ENCODE assay signal across 17 cellular contexts in genomic region chr10:69352569-69353264, GRCh38.
DNase-seq lines count a peak whose midpoint lies in the region; ATAC-seq, FAIRE-seq and TF ChIP-seq lines count a peak whose summit lies in the region.
"Had no signal": no experiment of that assay in that cellular context is flagged by ENCODE, and none has a peak within 500 bp of the region (broad histone marks: within the 10 kb centered on the region; RNA-seq: fewer than 3 reads in every experiment).

No MANE protein-coding gene starts in this region.

- H3K4me1 Mint-ChIP-seq in activated CD4-positive, alpha-beta T cell treated with anti-CD3 and anti-CD28 coated beads for 36 hours: peaks cover 62% of the 10 kb centered on the region
- peaks cover 62% of the 10 kb centered on the region for H3K4me1 Mint-ChIP-seq in activated CD4-positive, alpha-beta T cell treated with anti-CD3 and anti-CD28 coated beads, Interleukin-2, amount 10 ng/mL, durations not matched to agents 7 days and 5 days

- H3K4me1 ChIP-seq in adipocyte (ENCODE audit: control insufficient read depth, insufficient read depth, low read length): peaks cover 60% of the 10 kb centered on the region

- H3K9me3 ChIP-seq in adipocyte (ENCODE audit: control insufficient read depth, low read length): no peaks in the 10 kb centered on the region
- H3K9me3 ChIP-seq: tibial nerve had no signal

- peak overlapping the region; percentile 56 for H3K9ac ChIP-seq in adipocyte (ENCODE audit: low read length)

- no peak for FAIRE-seq in urothelium cell line (lab: Jason Lieb, UNC)
- FAIRE-seq: frontal cortex had no signal

- no peak for ATAC-seq in activated CD4-positive, alpha-beta T cell treated with anti-CD3 and anti-CD28 coated beads for 36 hours

- H3K4me3 ChIP-seq in adipocyte (ENCODE audit: low read length) (peak overlapping the region; percentile 64), fibroblast of villous mesenchyme (ENCODE audit: low read depth, low read length) (no peak overlapping the region)
- H3K4me3 ChIP-seq: tibial nerve had no signal

- no peaks in the 10 kb centered on the region for H3K36me3 ChIP-seq in adipocyte (ENCODE audit: control insufficient read depth, insufficient read depth, low read length, severe bottlenecking)
- H3K36me3 ChIP-seq: tibial nerve had no signal

- TF ChIP-seq CTCF in fibroblast of villous mesenchyme (IDR thresholded peaks at IDR 0.05; ENCODE audit: insufficient read depth, low read depth, low read length): no peak

- no peak overlapping the region for H3K4me3 Mint-ChIP-seq in activated CD4-positive, alpha-beta T cell treated with anti-CD3 and anti-CD28 coated beads for 36 hours
- H3K4me3 Mint-ChIP-seq in activated CD4-positive, alpha-beta T cell treated with anti-CD3 and anti-CD28 coated beads, Interleukin-2, amount 10 ng/mL, durations not matched to agents 7 days and 5 days: no peak overlapping the region
- H3K4me3 Mint-ChIP-seq: activated CD4-positive, alpha-beta memory T cell treated with anti-CD3 and anti-CD28 coated beads, Interleukin-2, amount 10 ng/mL, durations not matched to agents 7 days and 5 days; neural crest cell; T-helper 1 cell treated with Interleukin-12 subunit alpha and Interleukin-12 subunit beta and Interleukin-4 antibody, amounts not matched to agents 30 μg/mL and 1 μg/mL, for 36 hours had no signal

- CTCF ChIA-PET in activated CD4-positive, alpha-beta T cell treated with anti-CD3 and anti-CD28 coated beads for 36 hours (lab: Charles Lee): interaction anchor here (0.5 to 1.7 kb wide), 5 partner anchors 10 to 788 kb away, joined by 3 to 4 read pairs (median 3); no protein-coding TSS in a partner anchor
- CTCF ChIA-PET in activated CD4-positive, alpha-beta T cell treated with anti-CD3 and anti-CD28 coated beads, Interleukin-2, amount 10 ng/mL, durations not matched to agents 7 days and 5 days (lab: Charles Lee): no interaction called here
- CTCF ChIA-PET in HEK293T (lab: Yijun Ruan, JAX): no interaction called here

- H3K27me3 ChIP-seq in adipocyte (replicated peaks; ENCODE audit: control insufficient read depth, insufficient read depth, low read length): no peaks in the 10 kb centered on the region
- H3K27me3 ChIP-seq: tibial nerve had no signal

- no peaks in the 10 kb centered on the region for H3K27me3 Mint-ChIP-seq in activated CD4-positive, alpha-beta T cell treated with anti-CD3 and anti-CD28 coated beads for 36 hours
- no peaks in the 10 kb centered on the region for H3K27me3 Mint-ChIP-seq in activated CD4-positive, alpha-beta T cell treated with anti-CD3 and anti-CD28 coated beads, Interleukin-2, amount 10 ng/mL, durations not matched to agents 7 days and 5 days
- H3K27me3 Mint-ChIP-seq: activated CD4-positive, alpha-beta memory T cell treated with anti-CD3 and anti-CD28 coated beads, Interleukin-2, amount 10 ng/mL, durations not matched to agents 7 days and 5 days had no signal

- peaks cover 4% of the 10 kb centered on the region for H3K9me3 Mint-ChIP-seq in activated CD4-positive, alpha-beta T cell treated with anti-CD3 and anti-CD28 coated beads for 36 hours (ENCODE audit: low read depth)
- H3K9me3 Mint-ChIP-seq in activated CD4-positive, alpha-beta T cell treated with anti-CD3 and anti-CD28 coated beads, Interleukin-2, amount 10 ng/mL, durations not matched to agents 7 days and 5 days: peaks cover 5% of the 10 kb centered on the region
- H3K9me3 Mint-ChIP-seq: activated CD4-positive, alpha-beta memory T cell treated with anti-CD3 and anti-CD28 coated beads, Interleukin-2, amount 10 ng/mL, durations not matched to agents 7 days and 5 days; neural crest cell had no signal

- peaks cover 57% of the 10 kb centered on the region for H3K36me3 Mint-ChIP-seq in activated CD4-positive, alpha-beta T cell treated with anti-CD3 and anti-CD28 coated beads for 36 hours (ENCODE audit: low read depth)
- peaks cover 67% of the 10 kb centered on the region for H3K36me3 Mint-ChIP-seq in activated CD4-positive, alpha-beta T cell treated with anti-CD3 and anti-CD28 coated beads, Interleukin-2, amount 10 ng/mL, durations not matched to agents 7 days and 5 days (ENCODE audit: low read depth)

- intact Hi-C loops in activated CD4-positive, alpha-beta T cell treated with anti-CD3 and anti-CD28 coated beads for 36 hours (cut with DNase I, micrococcal nuclease): no loop called here

- POLR2A ChIA-PET in activated CD4-positive, alpha-beta T cell treated with anti-CD3 and anti-CD28 coated beads for 36 hours (lab: Charles Lee): no interaction called here
- POLR2A ChIA-PET in activated CD4-positive, alpha-beta T cell treated with anti-CD3 and anti-CD28 coated beads, Interleukin-2, amount 10 ng/mL, durations not matched to agents 7 days and 5 days (lab: Charles Lee): no interaction called here
- POLR2A ChIA-PET in HEK293T (lab: Yijun Ruan, JAX): interaction anchor here (1.4 kb wide), 1 partner anchor 34 kb away, joined by 3 read pairs; no protein-coding TSS in a partner anchor

- DNase-seq in activated CD4-positive, alpha-beta T cell treated with anti-CD3 and anti-CD28 coated beads for 36 hours: no peak
- DNase-seq in activated CD4-positive, alpha-beta T cell treated with anti-CD3 and anti-CD28 coated beads, Interleukin-2, amount 10 ng/mL, durations not matched to agents 7 days and 5 days: no peak
- DNase-seq in adipocyte (ENCODE audit: low read depth) (peak; percentile 77), fibroblast of villous mesenchyme (ENCODE audit: low read depth) (peak; percentile 86), urothelium cell line (ENCODE audit: low spot score) (peak; percentile 47), HEK293T (ENCODE audit: extremely low spot score) (no peak), NCI-H2107 treated with DMSO at 0.1 percent for 48 hours (lab: John Stamatoyannopoulos, UW; ENCODE audit: unreplicated experiment) (no peak), ecto neural progenitor cell (ENCODE audit: low spot score) (no peak)
- DNase-seq: 8988T; activated CD4-positive, alpha-beta memory T cell treated with anti-CD3 and anti-CD28 coated beads, Interleukin-2, amount 10 ng/mL, durations not matched to agents 7 days and 5 days; activated gamma-delta T cell treated with Interleukin-2 at 50 U/mL for 16 hours; left cardiac atrium; MV-4-11 had no signal

- peak overlapping the region; percentile 37 for H3K27ac Mint-ChIP-seq in activated CD4-positive, alpha-beta T cell treated with anti-CD3 and anti-CD28 coated beads for 36 hours
- no peak overlapping the region for H3K27ac Mint-ChIP-seq in activated CD4-positive, alpha-beta T cell treated with anti-CD3 and anti-CD28 coated beads, Interleukin-2, amount 10 ng/mL, durations not matched to agents 7 days and 5 days
- H3K27ac Mint-ChIP-seq: activated CD4-positive, alpha-beta memory T cell treated with anti-CD3 and anti-CD28 coated beads, Interleukin-2, amount 10 ng/mL, durations not matched to agents 7 days and 5 days had no signal

TF ChIP-seq in HEK293T, 16 proteins besides CTCF, POLR2A, EP300 and RAD21:
- TF ChIP-seq HDGF (IDR thresholded peaks at IDR 0.05; ENCODE audit: borderline replicate concordance): no peak
- no peak for TF ChIP-seq LEF1 (IDR thresholded peaks at IDR 0.05; ENCODE audit: borderline replicate concordance)
- TF ChIP-seq PKNOX1 (IDR thresholded peaks at IDR 0.05): no peak
- no peak for TF ChIP-seq TARDBP (IDR thresholded peaks at IDR 0.05)
- TF ChIP-seq ARNT (IDR thresholded peaks at IDR 0.05): no peak
- no peak for TF ChIP-seq BHLHE40 (IDR thresholded peaks at IDR 0.05; ENCODE audit: borderline replicate concordance)
- no peak for TF ChIP-seq FOXA1 (IDR thresholded peaks at IDR 0.05)
- TF ChIP-seq L3MBTL2 (conservative IDR thresholded peaks at IDR 0.05): no peak
- no peak for TF ChIP-seq ZNF384 (IDR thresholded peaks at IDR 0.05)

Comparison
In these comparisons a context has a peak if more than half of its experiments do, and no peak if none do; other contexts are left out.
1. DNase-seq: peak in adipocyte (single experiment), fibroblast of villous mesenchyme (single experiment) and urothelium cell line (single experiment); none in activated CD4-positive, alpha-beta T cell treated with anti-CD3 and anti-CD28 coated beads for 36 hours (single experiment), activated CD4-positive, alpha-beta T cell treated with anti-CD3 and anti-CD28 coated beads, Interleukin-2, amount 10 ng/mL, durations not matched to agents 7 days and 5 days (single experiment), HEK293T (single experiment), NCI-H2107 treated with DMSO at 0.1 percent for 48 hours (single experiment) and ecto neural progenitor cell (single experiment).